In the genomic region with DNA sequence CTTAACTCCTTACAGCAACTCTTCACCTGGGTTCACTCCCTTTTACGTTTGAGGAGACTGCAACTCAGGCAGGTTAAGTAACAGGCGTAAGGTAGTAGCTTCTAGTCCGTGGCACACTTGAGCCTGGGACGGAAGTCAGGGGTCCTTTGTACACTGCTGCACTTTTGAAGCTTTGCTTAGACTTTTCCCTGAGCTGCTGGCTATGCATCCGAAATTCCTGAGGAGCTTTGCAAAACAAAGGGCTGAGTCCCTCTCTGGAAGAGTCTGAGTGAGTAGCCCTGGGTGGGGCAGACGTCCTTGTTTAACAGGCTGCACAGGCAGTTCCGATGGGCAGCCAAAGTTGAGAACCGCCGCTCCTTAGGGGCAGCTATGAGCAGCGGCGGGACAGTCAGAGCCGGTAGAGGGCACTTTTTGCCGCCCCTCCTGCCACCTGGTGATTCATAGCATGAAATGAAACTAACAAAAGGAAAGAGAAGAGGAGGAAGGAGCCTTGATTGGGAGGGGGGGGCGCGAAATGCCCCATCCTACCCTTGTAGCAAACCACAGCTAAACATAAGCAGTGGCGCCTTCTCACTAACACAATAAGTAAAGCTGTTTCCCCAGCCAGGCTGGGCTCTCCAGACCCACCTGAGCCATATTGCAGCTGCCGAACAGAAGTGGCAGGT, we compare ENCODE assay signal across 8 cellular contexts. TPM values are rescaled to one million over a fixed set of nuclear protein-coding genes. Genes with fewer than 3 reads are reported as not detected.
DNase-seq lines count a peak whose midpoint lies in the region; ATAC-seq and TF ChIP-seq lines count a peak whose summit lies in the region.

No MANE protein-coding gene starts in this region.

- H3K79me1 ChIP-seq in mesenchymal stem cell (replicated peaks; ENCODE audit: low read length, poor library complexity, severe bottlenecking) = peaks cover 25% of the 10 kb centered on the region

- DNase-seq in MM.1S = peak; percentile 87
- DNase-seq in activated CD4-positive, alpha-beta T cell treated with anti-CD3 and anti-CD28 coated beads, Interleukin-2, amount 50 U/mL, for 1 hour = peak; percentile 64
- DNase-seq in ecto neural progenitor cell (ENCODE audit: low spot score) = peak; percentile 83
- peak; percentile 75 for DNase-seq in mesenchymal stem cell
- DNase-seq in stimulated activated CD8-positive, alpha-beta memory T cell treated with anti-CD3 and anti-CD28 coated beads, Interleukin-15, amount 100 ng/mL, for 48 hours (ENCODE audit: low read depth in 2 of 2) = peak; percentile 64 to 66
- no peak for DNase-seq in NCI-H128 (lab: John Stamatoyannopoulos, UW; ENCODE audit: unreplicated experiment)

- H2AFZ ChIP-seq in MM.1S (ENCODE audit: low read length) (peak overlapping the region; percentile 25), mesenchymal stem cell (ENCODE audit: low read depth, low read length) (no peak overlapping the region)

- H3K27me3 ChIP-seq in MM.1S (replicated peaks; ENCODE audit: insufficient read depth, low read length) (no peaks in the 10 kb centered on the region), mesenchymal stem cell (ENCODE audit: control insufficient read depth in 1 of 2, insufficient read depth in 1 of 2, low read length in 2 of 2) (peaks cover 5 to 9% of the 10 kb centered on the region in 2 experiments)

- no peaks in the 10 kb centered on the region for H3K9me2 ChIP-seq in MM.1S (replicated peaks; ENCODE audit: insufficient read depth, low read length)

- no peak overlapping the region for H2BK120ac ChIP-seq in mesenchymal stem cell (ENCODE audit: low read depth, low read length)

- peak overlapping the region; percentile 67 for H4K91ac ChIP-seq in mesenchymal stem cell (ENCODE audit: low read length)

- no peak overlapping the region for H3K23ac ChIP-seq in mesenchymal stem cell (ENCODE audit: low read length in 2 of 2)

- peak; percentile 54 for ATAC-seq in GM21786 (IDR thresholded peaks at IDR 0.05; ENCODE audit: unreplicated experiment)

- H3K14ac ChIP-seq in mesenchymal stem cell (ENCODE audit: low read length in 2 of 2) = no peak overlapping the region

- H4K8ac ChIP-seq in mesenchymal stem cell (ENCODE audit: low read length) = peak overlapping the region; percentile 27

- H3K79me2 ChIP-seq in MM.1S (ENCODE audit: low read length) = peaks cover 64% of the 10 kb centered on the region

- H3K4me1 ChIP-seq in ES-I3 (ENCODE audit: insufficient read depth, low read length) = peaks cover 20% of the 10 kb centered on the region
- peaks cover 54% of the 10 kb centered on the region for H3K4me1 ChIP-seq in MM.1S (ENCODE audit: low read length)
- H3K4me1 ChIP-seq in mesenchymal stem cell (ENCODE audit: control insufficient read depth, insufficient read depth, low read depth, low read length) = peaks cover 26% of the 10 kb centered on the region

- H2BK15ac ChIP-seq in mesenchymal stem cell (ENCODE audit: low read depth, poor library complexity, severe bottlenecking) = peak overlapping the region; percentile 60

- WGBS in mesenchymal stem cell = 7% methylated on average over 16 of the region's 17 CpGs

- H3K4me2 ChIP-seq in MM.1S (ENCODE audit: low read depth, low read length) (peak overlapping the region; percentile 99), mesenchymal stem cell (ENCODE audit: low read length, poor library complexity, severe bottlenecking) (peak overlapping the region; percentile 96)

- peaks cover 35% of the 10 kb centered on the region for H4K20me1 ChIP-seq in MM.1S (ENCODE audit: insufficient read depth, low read length)

- H2AK5ac ChIP-seq in mesenchymal stem cell (ENCODE audit: low read length, severe bottlenecking) = no peak overlapping the region

- peak overlapping the region in 1 of 2 experiments; percentile 85 for H3K4ac ChIP-seq in mesenchymal stem cell (ENCODE audit: low read depth in 1 of 2, low read length in 2 of 2)

- H3K4me3 ChIP-seq in MM.1S (ENCODE audit: low read length) (peak overlapping the region; percentile 84), mesenchymal stem cell (ENCODE audit: insufficient read depth in 1 of 2, low read depth in 1 of 2, low read length in 2 of 2) (peak overlapping the region; percentile 22 to 87)

- H3F3A ChIP-seq in MM.1S (ENCODE audit: insufficient read depth, low read length) = peaks cover 28% of the 10 kb centered on the region

- no peak overlapping the region for H2BK5ac ChIP-seq in mesenchymal stem cell (ENCODE audit: low read depth, low read length, poor library complexity, severe bottlenecking)

- H3K9ac ChIP-seq in ES-I3 (ENCODE audit: low read depth, low read length) (peak overlapping the region; percentile 87), MM.1S (ENCODE audit: low read length) (peak overlapping the region; percentile 97), mesenchymal stem cell (ENCODE audit: low read length) (peak overlapping the region; percentile 89)

- TF ChIP-seq CTCF in MM.1S (IDR thresholded peaks at IDR 0.05; ENCODE audit: low read length) = peak; percentile 64

- peak overlapping the region; percentile 86 for H3K27ac ChIP-seq in MM.1S (ENCODE audit: low read length)
- H3K27ac ChIP-seq in mesenchymal stem cell (ENCODE audit: low read length, poor library complexity, severe bottlenecking) = peak overlapping the region; percentile 66

- H3K9me3 ChIP-seq in ES-I3 (ENCODE audit: control insufficient read depth, insufficient read depth, low read length) = no peaks in the 10 kb centered on the region
- no peaks in the 10 kb centered on the region for H3K9me3 ChIP-seq in MM.1S (replicated peaks; ENCODE audit: insufficient read depth, low read length)
- no peaks in the 10 kb centered on the region for H3K9me3 ChIP-seq in mesenchymal stem cell (ENCODE audit: control insufficient read depth, low read length)

- peak overlapping the region; percentile 37 to 47 for H3K18ac ChIP-seq in mesenchymal stem cell (ENCODE audit: low read depth in 1 of 2, low read length in 2 of 2)

- H3K36me3 ChIP-seq in ES-I3 (ENCODE audit: insufficient read depth, low read length) (peaks cover 3% of the 10 kb centered on the region; the same call in 1 of the 2 replicates), MM.1S (replicated peaks; ENCODE audit: insufficient read depth, low read length) (peaks cover 8% of the 10 kb centered on the region), mesenchymal stem cell (ENCODE audit: control insufficient read depth in 1 of 2, insufficient read depth in 2 of 2, low read depth in 1 of 2, low read length in 2 of 2) (peaks cover 3 to 9% of the 10 kb centered on the region in 2 experiments)

- H2BK12ac ChIP-seq in mesenchymal stem cell (ENCODE audit: low read length in 2 of 2) = no peak overlapping the region

RNA-seq across cellular contexts. Expression of a gene that starts 1.4 kb away (rescaled TPM):
- polyA plus RNA-seq in mesenchymal stem cell (2013, experiment 1 of 2) = 107 TPM
- 104 TPM for polyA plus RNA-seq in mesenchymal stem cell (2013, experiment 2 of 2)

RNA-seq across cellular contexts. Expression of a gene that starts 8.9 kb away (rescaled TPM):
- polyA plus RNA-seq in mesenchymal stem cell (2013, experiment 1 of 2) = 84.4 TPM
- polyA plus RNA-seq in mesenchymal stem cell (2013, experiment 2 of 2) = 86.4 TPM

RNA-seq across cellular contexts. Expression of a gene that starts 9.0 kb away (rescaled TPM):
- polyA plus RNA-seq in mesenchymal stem cell (2013, experiment 1 of 2) = 46.6 TPM
- polyA plus RNA-seq in mesenchymal stem cell (2013, experiment 2 of 2) = 47.0 TPM

RNA-seq across cellular contexts. Expression of a gene that starts 36.6 kb away (rescaled TPM):
- polyA plus RNA-seq in mesenchymal stem cell (2013, experiment 1 of 2) = 40.1 TPM
- 32.4 TPM for polyA plus RNA-seq in mesenchymal stem cell (2013, experiment 2 of 2)

RNA-seq across cellular contexts. Expression of a gene that starts 48.0 kb away (rescaled TPM):
- 0.44 TPM for polyA plus RNA-seq in mesenchymal stem cell (2013, experiment 1 of 2)
- 0.42 TPM for polyA plus RNA-seq in mesenchymal stem cell (2013, experiment 2 of 2)
